27 cellular contexts compared by ENCODE assay signal in genomic region chr11:60859616-60860250, GRCh38. TPM values are rescaled to one million over a fixed set of nuclear protein-coding genes. Genes with fewer than 3 reads are reported as not detected.
DNase-seq lines count a peak whose midpoint lies in the region; ATAC-seq lines count a peak whose summit lies in the region.
"Had no signal": no experiment of that assay in that cellular context is flagged by ENCODE, and none has a peak within 500 bp of the region (broad histone marks: within the 10 kb centered on the region; RNA-seq: fewer than 3 reads in every experiment).

No MANE protein-coding gene starts in this region.

- CTCF ChIA-PET in activated CD8-positive, alpha-beta memory T cell treated with anti-CD3 and anti-CD28 coated beads, Interleukin-2, amount 10 ng/mL, durations not matched to agents 7 days and 5 days (lab: Charles Lee), result interaction anchor here (1.3 to 1.7 kb wide), 2 partner anchors 10 to 28 kb away, joined by 4 to 9 read pairs; no protein-coding TSS in a partner anchor

- no peak overlapping the region for H3K4me3 Mint-ChIP-seq in activated CD8-positive, alpha-beta memory T cell treated with anti-CD3 and anti-CD28 coated beads, Interleukin-2, amount 10 ng/mL, durations not matched to agents 7 days and 5 days
- H3K4me3 Mint-ChIP-seq: activated CD4-positive, alpha-beta memory T cell treated with anti-CD3 and anti-CD28 coated beads for 36 hours; natural killer cell had no signal

- H3K27ac Mint-ChIP-seq in activated CD8-positive, alpha-beta memory T cell treated with anti-CD3 and anti-CD28 coated beads, Interleukin-2, amount 10 ng/mL, durations not matched to agents 7 days and 5 days, result peak overlapping the region; percentile 5
- H3K27ac Mint-ChIP-seq: natural killer cell had no signal

- H3K9me2 ChIP-seq in GM23248 (ENCODE audit: insufficient read depth), result no peaks in the 10 kb centered on the region

- WGBS in GM23248 (ENCODE audit: low coverage in 1 of 2, low lambda C conversion rate in 2 of 2, missing lambda C conversion rate in 2 of 2), 2 experiments, result 78 to 83% methylated on average over 15 of the region's 15 CpGs

- H3K4me3 ChIP-seq in GM23248, result no peak overlapping the region
- H3K4me3 ChIP-seq: ascending aorta, pancreas, thoracic aorta had no signal

- no peaks in the 10 kb centered on the region for H3K9me3 ChIP-seq in GM23248 (ENCODE audit: low read depth)
- H3K9me3 ChIP-seq: ascending aorta, pancreas, thoracic aorta had no signal

- H3K9ac ChIP-seq in GM23248, result no peak overlapping the region

- peaks cover 5% of the 10 kb centered on the region for H3K27me3 Mint-ChIP-seq in activated CD8-positive, alpha-beta memory T cell treated with anti-CD3 and anti-CD28 coated beads, Interleukin-2, amount 10 ng/mL, durations not matched to agents 7 days and 5 days
- H3K27me3 Mint-ChIP-seq: activated CD4-positive, alpha-beta memory T cell treated with anti-CD3 and anti-CD28 coated beads for 36 hours had no signal

- no peaks in the 10 kb centered on the region for H4K20me1 ChIP-seq in GM23248 (ENCODE audit: insufficient read depth)

- H3K27ac ChIP-seq in cingulate gyrus (ENCODE audit: low read depth, low read length), result peak overlapping the region; percentile 50
- peak overlapping the region; percentile 63 for H3K27ac ChIP-seq in substantia nigra (ENCODE audit: low read depth, low read length, poor library complexity, severe bottlenecking)
- H3K27ac ChIP-seq in GM23248, result no peak overlapping the region
- H3K27ac ChIP-seq: ascending aorta, foreskin keratinocyte, HL-60, pancreas, thoracic aorta had no signal

- H3K27me3 ChIP-seq in GM23248 (replicated peaks; ENCODE audit: insufficient read depth), result no peaks in the 10 kb centered on the region
- H3K27me3 ChIP-seq: ascending aorta, pancreas had no signal

- in situ Hi-C loops in GM23248 (cut with MboI), result no loop called here

- H3K4me2 ChIP-seq in GM23248 (ENCODE audit: unreplicated experiment), result no peak overlapping the region

- H3K79me2 ChIP-seq in GM23248 (ENCODE audit: insufficient read depth), result no peaks in the 10 kb centered on the region

- no peak for ATAC-seq in activated CD8-positive, alpha-beta memory T cell treated with anti-CD3 and anti-CD28 coated beads, Interleukin-2, amount 10 ng/mL, durations not matched to agents 7 days and 5 days
- ATAC-seq in GM19397 (IDR thresholded peaks at IDR 0.05; ENCODE audit: unreplicated experiment), result no peak
- ATAC-seq in HG02623 (IDR thresholded peaks at IDR 0.05; ENCODE audit: unreplicated experiment), result no peak
- ATAC-seq: foreskin keratinocyte, natural killer cell, pancreas had no signal

- no peak overlapping the region for H2AFZ ChIP-seq in GM23248

- H3K36me3 Mint-ChIP-seq in activated CD8-positive, alpha-beta memory T cell treated with anti-CD3 and anti-CD28 coated beads, Interleukin-2, amount 10 ng/mL, durations not matched to agents 7 days and 5 days, result no peaks in the 10 kb centered on the region
- H3K36me3 Mint-ChIP-seq: activated CD4-positive, alpha-beta memory T cell treated with anti-CD3 and anti-CD28 coated beads for 36 hours; natural killer cell had no signal

- H3K4me1 Mint-ChIP-seq in activated CD8-positive, alpha-beta memory T cell treated with anti-CD3 and anti-CD28 coated beads, Interleukin-2, amount 10 ng/mL, durations not matched to agents 7 days and 5 days, result peaks cover 45% of the 10 kb centered on the region

- H3F3A ChIP-seq in GM23248 (ENCODE audit: insufficient read depth), result no peaks in the 10 kb centered on the region

- no peaks in the 10 kb centered on the region for H3K4me1 ChIP-seq in GM23248 (ENCODE audit: insufficient read depth)
- H3K4me1 ChIP-seq: ascending aorta, foreskin keratinocyte, pancreas had no signal

- H3K9me3 Mint-ChIP-seq in activated CD8-positive, alpha-beta memory T cell treated with anti-CD3 and anti-CD28 coated beads, Interleukin-2, amount 10 ng/mL, durations not matched to agents 7 days and 5 days (ENCODE audit: low read depth), result no peaks in the 10 kb centered on the region
- H3K9me3 Mint-ChIP-seq: activated CD4-positive, alpha-beta memory T cell treated with anti-CD3 and anti-CD28 coated beads for 36 hours; natural killer cell had no signal

- no peaks in the 10 kb centered on the region for H3K36me3 ChIP-seq in GM23248 (ENCODE audit: low read depth)
- H3K36me3 ChIP-seq: ascending aorta, pancreas, thoracic aorta had no signal

- no peak for DNase-seq in activated CD8-positive, alpha-beta memory T cell treated with anti-CD3 and anti-CD28 coated beads, Interleukin-2, amount 10 ng/mL, durations not matched to agents 7 days and 5 days
- DNase-seq in activated CD8-positive, alpha-beta memory T cell treated with anti-CD3 and anti-CD28 coated beads, Interleukin-2, amount 50 U/mL, for 48 hours, result no peak
- DNase-seq in mesenteric fat pad (ENCODE audit: low spot score) (peak; percentile 77), substantia nigra (lab: John Stamatoyannopoulos, UW) (peak in 38 of 49 donors; percentile 14 to 81 (median 38)), GM23248 (no peak)
- DNase-seq: 8988T; activated CD4-positive, alpha-beta memory T cell treated with anti-CD3 and anti-CD28 coated beads for 36 hours; activated naive CD4-positive, alpha-beta T cell treated with Interleukin-2 at 50 U/mL for 16 hours; activated T-cell treated with anti-CD3 and anti-CD28 coated beads, Interleukin-2, amount 50 U/mL, for 1 hour; central memory CD4-positive, alpha-beta T cell; foreskin keratinocyte; mesenchymal stem cell; natural killer cell; NCI-H1105; NCI-H2029 treated with DMSO at 0.1 percent for 48 hours; NCI-H446; Right ventricle myocardium superior had no signal

RNA-seq across cellular contexts. Expression of gene PTGDR2, which starts 4.0 kb away (rescaled TPM):
- 1 to 10 TPM; 1.1 to 3.7 TPM for total RNA-seq in activated CD8-positive, alpha-beta memory T cell treated with anti-CD3 and anti-CD28 coated beads, Interleukin-2, amount 10 ng/mL, durations not matched to agents 7 days and 5 days
- 0.19 TPM for total RNA-seq in mesenteric fat pad
- total RNA-seq in GM23248 (2014; rRNA removed; shearing (Covaris generic)), result not detected in 2 replicates
- 0.06 TPM in 2 replicates for polyA plus RNA-seq in GM23248 (2016; fragmentation: Nextera tagmentation; extraction: Ambion mirVana)
- total RNA-seq: ascending aorta, epithelial cell of proximal tubule, foreskin keratinocyte, H1, kidney epithelial cell had no signal

RNA-seq across cellular contexts. Expression of gene ZP1, which starts 7.6 kb away (rescaled TPM):
- total RNA-seq in activated CD8-positive, alpha-beta memory T cell treated with anti-CD3 and anti-CD28 coated beads, Interleukin-2, amount 10 ng/mL, durations not matched to agents 7 days and 5 days, result not detected
- total RNA-seq in mesenteric fat pad, result 1.4 TPM
- 1.3 and 5.3 TPM in 2 replicates for total RNA-seq in GM23248 (2014; rRNA removed; shearing (Covaris generic))
- polyA plus RNA-seq in GM23248 (2016; fragmentation: Nextera tagmentation; extraction: Ambion mirVana), result 0.51 and 1.0 TPM in 2 replicates
- total RNA-seq: activated CD4-positive, alpha-beta memory T cell treated with anti-CD3 and anti-CD28 coated beads for 36 hours; ascending aorta; epithelial cell of proximal tubule; foreskin keratinocyte; H1; kidney epithelial cell; pancreas; Right ventricle myocardium superior; thoracic aorta had no signal
- polyA plus RNA-seq: foreskin keratinocyte, H1 had no signal

RNA-seq across cellular contexts. Expression of gene CCDC86, which starts 17.8 kb away (rescaled TPM):
- total RNA-seq in activated CD8-positive, alpha-beta memory T cell treated with anti-CD3 and anti-CD28 coated beads, Interleukin-2, amount 10 ng/mL, durations not matched to agents 7 days and 5 days, result 10 to 100 TPM; 26.5 to 40.8 TPM
- total RNA-seq in mesenteric fat pad, result 40.4 TPM
- total RNA-seq in GM23248 (2014; rRNA removed; shearing (Covaris generic)), result 8.2 and 10.7 TPM in 2 replicates
- 37.6 and 38.0 TPM in 2 replicates for polyA plus RNA-seq in GM23248 (2016; fragmentation: Nextera tagmentation; extraction: Ambion mirVana)

RNA-seq across cellular contexts. Expression of gene PRPF19, which starts 46.7 kb away (rescaled TPM):
- 100 to 1,000 TPM; 125 to 144 TPM for total RNA-seq in activated CD8-positive, alpha-beta memory T cell treated with anti-CD3 and anti-CD28 coated beads, Interleukin-2, amount 10 ng/mL, durations not matched to agents 7 days and 5 days
- 68.3 TPM for total RNA-seq in mesenteric fat pad
- 47.9 and 58.9 TPM in 2 replicates for total RNA-seq in GM23248 (2014; rRNA removed; shearing (Covaris generic))
- 17.4 and 19.1 TPM in 2 replicates for polyA plus RNA-seq in GM23248 (2016; fragmentation: Nextera tagmentation; extraction: Ambion mirVana)

RNA-seq across cellular contexts. Expression of gene TMEM109, which starts 54.2 kb away (rescaled TPM):
- 100 to 1,000 TPM; 106 to 121 TPM for total RNA-seq in activated CD8-positive, alpha-beta memory T cell treated with anti-CD3 and anti-CD28 coated beads, Interleukin-2, amount 10 ng/mL, durations not matched to agents 7 days and 5 days
- 116 TPM for total RNA-seq in mesenteric fat pad
- 27.2 and 35.9 TPM in 2 replicates for total RNA-seq in GM23248 (2014; rRNA removed; shearing (Covaris generic))
- 95.2 and 97.9 TPM in 2 replicates for polyA plus RNA-seq in GM23248 (2016; fragmentation: Nextera tagmentation; extraction: Ambion mirVana)

Comparison
In these comparisons a context has a peak if more than half of its experiments do, and no peak if none do; other contexts are left out.
1. DNase-seq: peak in mesenteric fat pad (single experiment) and substantia nigra (38 of 49); none in activated CD8-positive, alpha-beta memory T cell treated with anti-CD3 and anti-CD28 coated beads, Interleukin-2, amount 10 ng/mL, durations not matched to agents 7 days and 5 days (single experiment), activated CD8-positive, alpha-beta memory T cell treated with anti-CD3 and anti-CD28 coated beads, Interleukin-2, amount 50 U/mL, for 48 hours (single experiment) and GM23248 (single experiment).